8 cellular contexts compared by ENCODE assay signal in genomic region chr3:149273096-149273751, GRCh38. TPM values are rescaled to one million over a fixed set of nuclear protein-coding genes. Genes with fewer than 3 reads are reported as not detected.
A peak's percentile ranks its signal among the peaks of the same experiment; 100 is the strongest.
DNase-seq lines count a peak whose midpoint lies in the region; ATAC-seq, FAIRE-seq and TF ChIP-seq lines count a peak whose summit lies in the region.

No MANE protein-coding gene starts in this region.

- H3K4me3 Mint-ChIP-seq in WTC11 = no peak overlapping the region

- TF ChIP-seq CTCF in WTC11 (IDR thresholded peaks at IDR 0.05) = peak; percentile 55
- peak; percentile 63 to 82 (median 80) for TF ChIP-seq CTCF in pancreas (IDR thresholded peaks at IDR 0.05)

- no peaks in the 10 kb centered on the region for H3K9me3 Mint-ChIP-seq in WTC11

- FAIRE-seq in pancreas (lab: Jason Lieb, UNC) = peak; percentile 97

- 26 to 29% methylated on average over 4 of the region's 4 CpGs for WGBS in pancreas, 2 donors

- H3K27ac ChIP-seq in pancreas = no peak overlapping the region

- no peaks in the 10 kb centered on the region for H3K36me3 Mint-ChIP-seq in WTC11

- DNase-seq in EH (ENCODE audit: low read depth) (peak; percentile 86), NCI-H2227 treated with DMSO at 0.1 percent for 48 hours (lab: John Stamatoyannopoulos, UW) (peak; percentile 61), WTC11 (ENCODE audit: low spot score) (peak; percentile 30), glomerular visceral epithelial cell (ENCODE audit: extremely low spot score) (peak; percentile 85), pancreas (peak in 2 of 6 donors; percentile 46 to 70), posterior vena cava (ENCODE audit: low spot score) (no peak)

- no peak overlapping the region for H3K4me3 ChIP-seq in pancreas

- POLR2A ChIA-PET in WTC11 (lab: Charles Lee) = no interaction called here

- H3K27me3 Mint-ChIP-seq in WTC11 (ENCODE audit: low read depth) = no peaks in the 10 kb centered on the region

- CTCF ChIA-PET in WTC11 (lab: Charles Lee) = interaction anchor here (1.0 to 2.2 kb wide), 4 partner anchors 144 to 322 kb away, joined by 3 to 8 read pairs (median 6); partner anchors contain the start of gene HPS3

- ATAC-seq in GM19455 (IDR thresholded peaks at IDR 0.05; ENCODE audit: unreplicated experiment) (peak; percentile 83), HG03457 (IDR thresholded peaks at IDR 0.05; ENCODE audit: unreplicated experiment) (peak; percentile 56), WTC11 (peak; percentile 88), pancreas (peak; percentile 86 to 94 (median 92))

- no peaks in the 10 kb centered on the region for H3K36me3 ChIP-seq in pancreas

- intact Hi-C loops in pancreas (cut with DNase I) = loop anchor here in 1 of 3 donors (2.0 to 10.0 kb wide), 2 partner anchors 154 to 308 kb away; no protein-coding TSS in a partner anchor
- intact Hi-C loops in posterior vena cava (cut with DNase I) = loop anchor here (5.0 to 10.0 kb wide), 4 partner anchors 148 to 318 kb away; partner anchors contain the start of gene HPS3 (in 1 of the 2)

- no peaks in the 10 kb centered on the region for H3K27me3 ChIP-seq in pancreas

- H3K4me1 ChIP-seq in pancreas = peaks cover 8 to 14% (median 14%) of the 10 kb centered on the region in 3 donors

- peaks cover 50% of the 10 kb centered on the region for H3K4me1 Mint-ChIP-seq in WTC11

- H3K27ac Mint-ChIP-seq in WTC11 = no peak overlapping the region

- no peaks in the 10 kb centered on the region for H3K9me3 ChIP-seq in pancreas

TF ChIP-seq in WTC11, 78 proteins besides CTCF, POLR2A, EP300 and RAD21:
- TF ChIP-seq, protein P1, sequence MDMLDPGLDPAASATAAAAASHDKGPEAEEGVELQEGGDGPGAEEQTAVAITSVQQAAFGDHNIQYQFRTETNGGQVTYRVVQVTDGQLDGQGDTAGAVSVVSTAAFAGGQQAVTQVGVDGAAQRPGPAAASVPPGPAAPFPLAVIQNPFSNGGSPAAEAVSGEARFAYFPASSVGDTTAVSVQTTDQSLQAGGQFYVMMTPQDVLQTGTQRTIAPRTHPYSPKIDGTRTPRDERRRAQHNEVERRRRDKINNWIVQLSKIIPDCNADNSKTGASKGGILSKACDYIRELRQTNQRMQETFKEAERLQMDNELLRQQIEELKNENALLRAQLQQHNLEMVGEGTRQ (CRISPR knock-in tag; IDR thresholded peaks at IDR 0.05) = no peak
- no peak for TF ChIP-seq ZBTB21 (CRISPR knock-in tag; IDR thresholded peaks at IDR 0.05; ENCODE audit: borderline replicate concordance)
- TF ChIP-seq PREB (CRISPR knock-in tag; IDR thresholded peaks at IDR 0.05; ENCODE audit: borderline replicate concordance) = no peak
- TF ChIP-seq, protein P2, sequence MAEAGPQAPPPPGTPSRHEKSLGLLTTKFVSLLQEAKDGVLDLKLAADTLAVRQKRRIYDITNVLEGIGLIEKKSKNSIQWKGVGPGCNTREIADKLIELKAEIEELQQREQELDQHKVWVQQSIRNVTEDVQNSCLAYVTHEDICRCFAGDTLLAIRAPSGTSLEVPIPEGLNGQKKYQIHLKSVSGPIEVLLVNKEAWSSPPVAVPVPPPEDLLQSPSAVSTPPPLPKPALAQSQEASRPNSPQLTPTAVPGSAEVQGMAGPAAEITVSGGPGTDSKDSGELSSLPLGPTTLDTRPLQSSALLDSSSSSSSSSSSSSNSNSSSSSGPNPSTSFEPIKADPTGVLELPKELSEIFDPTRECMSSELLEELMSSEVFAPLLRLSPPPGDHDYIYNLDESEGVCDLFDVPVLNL (CRISPR knock-in tag; IDR thresholded peaks at IDR 0.05; ENCODE audit: borderline replicate concordance, low read depth) = no peak
- TF ChIP-seq MXD4 (CRISPR knock-in tag; IDR thresholded peaks at IDR 0.05; ENCODE audit: borderline replicate concordance) = no peak
- no peak for TF ChIP-seq OVOL2 (CRISPR knock-in tag; IDR thresholded peaks at IDR 0.05; ENCODE audit: borderline replicate concordance)
- TF ChIP-seq ZNF671 (CRISPR knock-in tag; IDR thresholded peaks at IDR 0.05) = no peak
- no peak for TF ChIP-seq FOXP1 (CRISPR knock-in tag; IDR thresholded peaks at IDR 0.05; ENCODE audit: borderline replicate concordance)
- no peak for TF ChIP-seq ZNF121 (CRISPR knock-in tag; IDR thresholded peaks at IDR 0.05)

RNA-seq across cellular contexts. Expression of gene CP, which starts 51.6 kb away (rescaled TPM):
- total RNA-seq in WTC11 (2021) (1.1 to 1.9 TPM (median 1.5 TPM) in 3 replicates), pancreas (10 to 100 TPM in 2 of 6 donors, 1 to 10 TPM in 3, under 1 TPM in 1; 0.60 to 19.6 (median 1.8) TPM), posterior vena cava (10 to 100 TPM; 13.7 to 41.3 TPM)
- polyA plus RNA-seq in pancreas = 1 to 10 TPM; 2.4 to 3.7 TPM
